Comparison of ENCODE assay signal across 24 cellular contexts in genomic region chr10:43973801-43974200, GRCh38.
"Had no signal": no experiment of that assay in that cellular context is flagged by ENCODE, and none has a peak within 500 bp of the region (broad histone marks: within the 10 kb centered on the region; RNA-seq: fewer than 3 reads in every experiment).

No MANE protein-coding gene starts in this region.

- H3K4me2 ChIP-seq: KMS-11 had no signal

- H3K9ac ChIP-seq: KMS-11 had no signal

- H3K9me3 ChIP-seq: SJSA1 had no signal

- FAIRE-seq: HTR-8/SVneo, K562, RCC 7860 had no signal

- H3K27ac ChIP-seq: HL-60, KMS-11, SJSA1, SK-N-MC had no signal

- ATAC-seq: K562 had no signal

- H3K36me3 ChIP-seq: SJSA1 had no signal

- H3K4me1 ChIP-seq: SJSA1 had no signal

- DNase-seq: Kasumi-1, MM.1S, NCI-H1092 treated with DMSO at 0.1 percent for 48 hours, NCI-H1436, NCI-H187, NCI-H2029, NCI-H2081 treated with DMSO at 0.1 percent for 48 hours, NCI-H2171, NCI-H226, NCI-H446, NCI-H510A, NCI-H524 treated with DMSO at 0.1 percent for 48 hours, NCI-H69, NCI-H774, Right ventricle myocardium superior, RPMI8226, SIG-M5 had no signal

- H3K27me3 ChIP-seq: SJSA1 had no signal

- H3K4me3 ChIP-seq: K562, SJSA1, SK-N-MC had no signal
